In genomic region chr11:33089776-33090175, GRCh38 we compare ENCODE assay signal across 18 cellular contexts. TPM values are rescaled to one million over a fixed set of nuclear protein-coding genes. Genes with fewer than 3 reads are reported as not detected.
DNase-seq lines count a peak whose midpoint lies in the region; ATAC-seq, FAIRE-seq and TF ChIP-seq lines count a peak whose summit lies in the region.
"Had no signal": no experiment of that assay in that cellular context is flagged by ENCODE, and none has a peak within 500 bp of the region (broad histone marks: within the 10 kb centered on the region; RNA-seq: fewer than 3 reads in every experiment).

No MANE protein-coding gene starts in this region.

- FAIRE-seq in GM19239 (lab: Jason Lieb, UNC), result peak; percentile 21
- FAIRE-seq: frontal cortex, urothelium cell line had no signal

- DNase-seq in AG09319 (ENCODE audit: extremely low read depth, low read depth) (no peak), GM19239 (ENCODE audit: insufficient read length, low spot score) (no peak), amniotic epithelial cell (ENCODE audit: low read depth) (peak; percentile 81), kidney glomerular epithelial cell (lab: John Stamatoyannopoulos, UW) (peak; percentile 12), iPS-NIHi11 (ENCODE audit: low spot score) (no peak), cerebellum (ENCODE audit: low spot score) (no peak), testis (no peak)
- DNase-seq: activated CD4-positive, alpha-beta T cell treated with anti-CD3 and anti-CD28 coated beads for 4 hours; activated T-cell treated with anti-CD3 and anti-CD28 coated beads, Interleukin-2, amount 50 U/mL, for 1 hour; CD4-positive, CD25-positive, alpha-beta regulatory T cell; mucosa of descending colon; NCI-H1092 treated with DMSO at 0.1 percent for 48 hours; NCI-H345; PC-9; stimulated activated CD4-positive, alpha-beta T cell treated with anti-CD3 and anti-CD28 coated beads, Interleukin-2, amount 100 ng/mL, for 48 hours had no signal

- no peaks in the 10 kb centered on the region for H3K9me3 ChIP-seq in testis
- H3K9me3 ChIP-seq: mucosa of descending colon had no signal

- H3K27me3 ChIP-seq in testis, result no peaks in the 10 kb centered on the region

- no peak for ATAC-seq in GM19324 (IDR thresholded peaks at IDR 0.05; ENCODE audit: low FRiP score, unreplicated experiment)
- ATAC-seq: mucosa of descending colon had no signal

- no peaks in the 10 kb centered on the region for H3K36me3 ChIP-seq in testis (ENCODE audit: low read depth, missing control alignments)

- H3K27ac ChIP-seq in testis, result no peak overlapping the region
- H3K27ac ChIP-seq: PC-9 had no signal

- TF ChIP-seq POLR2A in testis (IDR thresholded peaks at IDR 0.05), result no peak

- intact Hi-C loops in testis (cut with DNase I; ENCODE audit: low total_unique reads), result no loop called here

- H3K4me1 ChIP-seq in testis, result no peaks in the 10 kb centered on the region

- TF ChIP-seq CTCF in AG09319 (IDR thresholded peaks at IDR 0.05; ENCODE audit: low read depth, low read length) (peak; percentile 1), testis (IDR thresholded peaks at IDR 0.05) (no peak)

- H3K4me3 ChIP-seq in testis, result no peak overlapping the region
- H3K4me3 ChIP-seq: mucosa of descending colon, PC-9 had no signal

RNA-seq across cellular contexts. Expression of gene TCP11L1, which starts 50.4 kb away (rescaled TPM):
- 31.0 TPM for total RNA-seq in cerebellum
- total RNA-seq in testis, result 10 to 100 TPM; 26.6 to 31.9 TPM
- polyA plus RNA-seq in testis (ENCODE audit: insufficient read depth, low read depth, low replicate concordance), result 13.6 TPM

Comparison
In these comparisons a context has a peak if more than half of its experiments do, and no peak if none do; other contexts are left out.
1. DNase-seq: peak in amniotic epithelial cell (single experiment) and kidney glomerular epithelial cell (single experiment); none in AG09319 (single experiment), GM19239 (single experiment), iPS-NIHi11 (single experiment), cerebellum (single experiment) and testis (single experiment).